2 cellular contexts compared by ENCODE assay signal in the genomic region with DNA sequence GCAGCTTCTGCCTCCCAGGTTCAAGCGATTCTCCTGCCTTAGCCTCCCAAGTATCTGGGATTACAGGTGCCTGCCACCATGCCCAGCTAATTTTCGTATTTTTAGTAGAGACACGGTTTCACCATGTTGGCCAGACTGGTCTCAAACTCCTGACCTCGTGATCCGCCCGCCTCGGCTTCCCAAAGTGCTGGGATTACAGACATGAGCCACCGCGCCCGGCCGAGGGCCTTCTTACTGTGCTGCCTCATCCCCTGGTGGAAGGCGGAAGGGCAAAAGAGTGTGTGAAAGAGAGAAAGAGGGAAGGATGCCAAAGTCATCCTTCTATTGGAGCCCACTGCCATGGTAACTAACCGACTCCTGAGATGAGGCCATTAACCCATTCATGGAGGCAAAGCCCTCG.
DNase-seq lines count a peak whose midpoint lies in the region; ATAC-seq, FAIRE-seq and TF ChIP-seq lines count a peak whose summit lies in the region.
"Not testable (repeated sequence)": the region's sequence is repeated elsewhere in the genome, so short reads cannot be mapped to it uniquely, and the experiment has no call there.

No MANE protein-coding gene starts in this region.

- H4K91ac ChIP-seq in H1 (replicated peaks; ENCODE audit: insufficient read length, low read length): not testable (repeated sequence)

- H4K20me1 ChIP-seq in H1 (replicated peaks in 1 of 2; ENCODE audit: control insufficient read depth in 1 of 2, insufficient read depth in 2 of 2, low read length in 2 of 2); HepG2 (ENCODE audit: insufficient read depth, low read length): not testable (repeated sequence)

- H3K23me2 ChIP-seq in H1 (ENCODE audit: low read depth, low read length): not testable (repeated sequence)

- H3K9ac ChIP-seq in H1 (replicated peaks in 1 of 4; ENCODE audit: extremely low read depth in 1 of 4, low read depth in 3 of 4, low read length in 3 of 4); HepG2 (ENCODE audit: insufficient read depth, low read depth, low read length): not testable (repeated sequence)

- CTCF ChIA-PET in H1 (lab: Charles Lee; ENCODE audit: partially characterized antibody); HepG2 (lab: Yijun Ruan, JAX; ENCODE audit: low intra/inter-chr PET ratio, low total read pairs): not testable (repeated sequence)

- H2BK15ac ChIP-seq in H1 (ENCODE audit: low read length): not testable (repeated sequence)

- intact Hi-C loops in HepG2 (cut with micrococcal nuclease; ENCODE audit: unreplicated experiment): not testable (repeated sequence)

- H2BK5ac ChIP-seq in H1 (ENCODE audit: low read depth, low read length): not testable (repeated sequence)

- H3K79me2 ChIP-seq in H1 (ENCODE audit: control insufficient read depth in 1 of 2, insufficient read depth in 2 of 2, low read length in 2 of 2); HepG2 (ENCODE audit: insufficient read depth, low read length): not testable (repeated sequence)

- not testable (repeated sequence) for ATAC-seq in HepG2

- not testable (repeated sequence) for TF ChIP-seq POLR2A in H1 (IDR thresholded peaks at IDR 0.05; ENCODE audit: control extremely low read depth in 1 of 2, low read depth in 2 of 2, low read length in 2 of 2); HepG2 (IDR thresholded peaks at IDR 0.05; ENCODE audit: insufficient read depth in 1 of 2, low read depth in 2 of 2, low read length in 2 of 2)

- not testable (repeated sequence) for H3K79me1 ChIP-seq in H1 (ENCODE audit: low read depth, low read length)

- not testable (repeated sequence) for H4K5ac ChIP-seq in H1 (ENCODE audit: insufficient read length, low read depth, low read length)

- not testable (repeated sequence) for H3K14ac ChIP-seq in H1 (ENCODE audit: insufficient read length)

- 97% methylated on average over 14 of the region's 14 CpGs; no CpG with 5 or more reads in 1 of the 2 experiments for WGBS in H1 (ENCODE audit: extremely low coverage in 1 of 2, insufficient coverage in 1 of 2, insufficient read length in 1 of 2, insufficient replicate concordance in 2 of 2, low coverage in 1 of 2, low lambda C conversion rate in 2 of 2, missing lambda C conversion rate in 1 of 2), 2 experiments
- 41% methylated on average over 14 of the region's 14 CpGs for WGBS in HepG2 (ENCODE audit: low lambda C conversion rate)

- not testable (repeated sequence) for DNase-seq in H1 (ENCODE audit: low read depth in 1 of 2, low spot score in 2 of 2); HepG2 (ENCODE audit: low spot score)

- H3K4me3 ChIP-seq in H1 (ENCODE audit: extremely low read depth in 1 of 4, insufficient read depth in 2 of 4, low read depth in 3 of 4, low read length in 4 of 4); HepG2 (replicated peaks in 1 of 3; ENCODE audit: insufficient read depth in 1 of 3, low read depth in 2 of 3, low read length in 3 of 3): not testable (repeated sequence)

- not testable (repeated sequence) for H3K27me3 ChIP-seq in H1 (replicated peaks in 1 of 4; ENCODE audit: control insufficient read depth in 3 of 4, extremely low read depth in 1 of 4, insufficient read depth in 3 of 4, low read length in 3 of 4); HepG2 (ENCODE audit: control insufficient read depth in 1 of 2, insufficient read depth in 2 of 2, low read length in 2 of 2)

- not testable (repeated sequence) for H3K9me3 ChIP-seq in H1 (ENCODE audit: insufficient read depth in 2 of 2, low read depth in 1 of 2, low read length in 1 of 2); HepG2 (ENCODE audit: low read length)

- not testable (repeated sequence) for H3K27ac ChIP-seq in H1 (ENCODE audit: low read depth, low read length); HepG2 (ENCODE audit: extremely low read length, insufficient read depth, low read length)

- not testable (repeated sequence) for H3K56ac ChIP-seq in H1 (replicated peaks; ENCODE audit: insufficient read length, low read depth, low read length)

- BruUV-seq in HepG2 (replicated peaks; lab: Mats Ljungman, UMichigan): not testable (repeated sequence)

- not testable (repeated sequence) for H3K4me1 ChIP-seq in H1 (replicated peaks in 1 of 4; ENCODE audit: control insufficient read depth in 3 of 4, insufficient read depth in 4 of 4, low read length in 3 of 4); HepG2 (ENCODE audit: insufficient read depth, low read length)

- not testable (repeated sequence) for H2BK12ac ChIP-seq in H1 (ENCODE audit: low read depth, low read length)

- FAIRE-seq in H1 (lab: Jason Lieb, UNC); HepG2 (lab: Jason Lieb, UNC): not testable (repeated sequence)

- in situ Hi-C loops in HepG2 (cut with HindIII; ENCODE audit: extremely low pct_ligation_motif_present, low pct_unique_long_range_greater_than_20kb): not testable (repeated sequence)

- not testable (repeated sequence) for TF ChIP-seq RAD21 in H1 (IDR thresholded peaks at IDR 0.05 in 1 of 2, conservative IDR thresholded peaks at IDR 0.05 in 1 of 2; ENCODE audit: low read depth in 2 of 2, low read length in 2 of 2); HepG2 (CRISPR knock-in tag; IDR thresholded peaks at IDR 0.05)

- not testable (repeated sequence) for TF ChIP-seq EP300 in H1 (IDR thresholded peaks at IDR 0.05; ENCODE audit: borderline replicate concordance in 1 of 2, low read depth in 2 of 2, low read length in 2 of 2); HepG2 (IDR thresholded peaks at IDR 0.05; ENCODE audit: low read depth in 2 of 2, low read length in 2 of 2); HepG2 (CRISPR knock-in tag; IDR thresholded peaks at IDR 0.05; ENCODE audit: borderline replicate concordance)

- not testable (repeated sequence) for TF ChIP-seq CTCF in H1 (IDR thresholded peaks at IDR 0.05; ENCODE audit: control extremely low read depth in 1 of 3, insufficient read depth in 1 of 3, low read depth in 1 of 3, low read length in 3 of 3); HepG2 (CRISPR knock-in tag; IDR thresholded peaks at IDR 0.05)

- not testable (repeated sequence) for H3K4me2 ChIP-seq in H1 (ENCODE audit: insufficient read depth in 1 of 2, low read depth in 2 of 2, low read length in 2 of 2); HepG2 (ENCODE audit: low read depth, low read length)

- POLR2A ChIA-PET in H1 (lab: Charles Lee; ENCODE audit: partially characterized antibody); HepG2 (lab: Yijun Ruan, JAX): not testable (repeated sequence)

- peak overlapping the region; percentile 65 for H3K23ac ChIP-seq in H1 (ENCODE audit: insufficient read length)

- H2AFZ ChIP-seq in H1 (ENCODE audit: low read length); HepG2 (ENCODE audit: low read length): not testable (repeated sequence)

- H3K18ac ChIP-seq in H1 (ENCODE audit: extremely low read depth, low read length): not testable (repeated sequence)

- H3K4ac ChIP-seq in H1 (replicated peaks; ENCODE audit: insufficient read length, low read depth, low read length): not testable (repeated sequence)

- H2BK20ac ChIP-seq in H1 (ENCODE audit: low read length): not testable (repeated sequence)

- not testable (repeated sequence) for H2BK120ac ChIP-seq in H1 (replicated peaks; ENCODE audit: low read depth, low read length)

- H2AK5ac ChIP-seq in H1 (ENCODE audit: low read depth, low read length): not testable (repeated sequence)

- not testable (repeated sequence) for H4K8ac ChIP-seq in H1 (ENCODE audit: extremely low read depth, insufficient read depth, low read length)

- not testable (repeated sequence) for H3K36me3 ChIP-seq in H1 (ENCODE audit: control insufficient read depth in 2 of 4, insufficient read depth in 4 of 4, low read length in 3 of 4); HepG2 (replicated peaks in 1 of 2; ENCODE audit: control insufficient read depth in 1 of 2, insufficient read depth in 2 of 2, low read length in 2 of 2)

TF ChIP-seq in HepG2, 621 proteins besides CTCF, POLR2A, EP300 and RAD21:
- peak; percentile 43 for TF ChIP-seq ATF7 (IDR thresholded peaks at IDR 0.05)
- not testable (repeated sequence) for TF ChIP-seq ATF7 (CRISPR knock-in tag; IDR thresholded peaks at IDR 0.05)
TF ChIP-seq in HepG2: peak in this region for 1; not testable (repeated sequence) for 620.
